20 cellular contexts compared by ENCODE assay signal in the genomic region with DNA sequence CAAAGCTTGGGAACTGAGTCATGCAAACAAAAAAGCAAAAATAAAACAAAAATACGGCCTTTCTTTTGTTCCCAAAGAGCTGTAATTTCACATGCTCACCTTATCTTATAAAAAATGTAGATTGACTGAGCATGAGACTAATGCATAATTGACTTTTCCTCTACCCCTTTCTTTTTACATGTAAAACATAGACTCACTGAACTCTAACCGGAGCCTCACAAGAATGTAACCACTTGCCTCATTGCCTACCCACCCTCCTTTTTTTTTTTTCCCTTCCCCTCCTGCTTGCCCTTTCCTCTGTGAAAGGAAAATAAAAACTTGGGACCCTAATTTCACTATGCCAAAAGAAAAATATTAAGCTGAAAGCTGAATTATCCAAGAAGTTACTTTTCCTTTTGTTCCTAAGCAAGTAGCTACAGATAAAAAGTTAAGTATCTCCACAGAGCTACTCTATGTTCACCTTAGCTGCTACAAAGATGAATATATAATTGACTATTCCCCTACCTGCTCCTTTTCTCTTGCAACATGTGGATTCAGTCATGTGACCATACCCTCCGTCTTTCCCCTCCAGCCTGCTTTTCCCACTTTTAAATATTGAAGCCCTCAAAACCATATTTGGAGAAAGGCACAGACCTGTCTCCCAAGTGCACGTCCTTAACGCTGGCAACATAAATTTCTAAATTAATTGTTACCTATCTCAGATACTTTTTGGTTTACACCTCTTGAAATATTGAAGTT. TPM values are rescaled to one million over a fixed set of nuclear protein-coding genes. Genes with fewer than 3 reads are reported as not detected.
DNase-seq lines count a peak whose midpoint lies in the region; ATAC-seq, FAIRE-seq and TF ChIP-seq lines count a peak whose summit lies in the region.
"Had no signal": no experiment of that assay in that cellular context is flagged by ENCODE, and none has a peak within 500 bp of the region (broad histone marks: within the 10 kb centered on the region; RNA-seq: fewer than 3 reads in every experiment).

No MANE protein-coding gene starts in this region.

- H3K4me1 Mint-ChIP-seq in nephron, result peaks cover 38% of the 10 kb centered on the region
- peaks cover 4 to 19% of the 10 kb centered on the region in 2 donors for H3K4me1 Mint-ChIP-seq in stimulated activated naive B cell treated with anti-CD40 and anti-IgM and Interleukin-4, amounts not matched to agents 10 μg/mL and 1 μg/mL and 100 μg/mL, for 72 hours
- H3K4me1 Mint-ChIP-seq: memory B cell had no signal

- ATAC-seq in K562 (no peak), HG02763 (IDR thresholded peaks at IDR 0.05; ENCODE audit: unreplicated experiment) (no peak)
- no peak for ATAC-seq in stimulated activated naive B cell treated with anti-CD40 and anti-IgM and Interleukin-4, amounts not matched to agents 10 μg/mL and 1 μg/mL and 100 μg/mL, for 72 hours (replicated peaks)
- ATAC-seq: CD8-positive, alpha-beta T cell; natural killer cell treated with Interleukin-12 subunit alpha and Interleukin-12 subunit beta and Interleukin-15 and Interleukin-18, amount 100 ng/mL, for 72 hours; Right ventricle myocardium inferior had no signal

- no peak for TF ChIP-seq POLR2A in K562 (conservative IDR thresholded peaks at IDR 0.05)

- H4K20me1 ChIP-seq in Karpas-422 (ENCODE audit: insufficient read depth, low read depth, low read length) (no peaks in the 10 kb centered on the region), K562 (replicated peaks; ENCODE audit: control insufficient read depth, insufficient read depth, low read length) (no peaks in the 10 kb centered on the region)

- BruUV-seq in K562 (replicated peaks; lab: Mats Ljungman, UMichigan), result no TSS peak

- H3K27me3 ChIP-seq in Karpas-422 (ENCODE audit: low read length), result no peaks in the 10 kb centered on the region
- H3K27me3 ChIP-seq in K562 (ENCODE audit: control insufficient read depth in 2 of 2, insufficient read depth in 2 of 2, low read length in 2 of 2), result no peaks in the 10 kb centered on the region
- H3K27me3 ChIP-seq in tibial artery, result no peaks in the 10 kb centered on the region

- DNase-seq in Karpas-422, result no peak
- no peak for DNase-seq in K562 (ENCODE audit: extremely low read depth in 1 of 4, low spot score in 3 of 4)
- DNase-seq in tibial artery, result no peak
- DNase-seq in stimulated activated naive B cell treated with anti-CD40 and anti-IgM and Interleukin-4, amounts not matched to agents 10 μg/mL and 1 μg/mL and 100 μg/mL, for 72 hours, result no peak
- no peak for DNase-seq in hippocampal formation (lab: John Stamatoyannopoulos, UW)
- DNase-seq: activated CD4-positive, alpha-beta T cell treated with anti-CD3 and anti-CD28 coated beads, Interleukin-2, amount 50 U/mL, for 1 hour; activated naive CD4-positive, alpha-beta T cell treated with anti-CD3 and anti-CD28 coated beads for 36 hours; anterior cingulate cortex; CD8-positive, alpha-beta T cell; kidney; NCI-H1436 treated with DMSO at 0.1 percent for 48 hours; NCI-H2171 treated with DMSO at 0.1 percent for 48 hours; NCI-H526 treated with DMSO at 0.1 percent for 48 hours; retina had no signal

- H3K27ac Mint-ChIP-seq in nephron, result peak overlapping the region; percentile 59 to 94 (median 83)
- no peak overlapping the region for H3K27ac Mint-ChIP-seq in stimulated activated naive B cell treated with anti-CD40 and anti-IgM and Interleukin-4, amounts not matched to agents 10 μg/mL and 1 μg/mL and 100 μg/mL, for 72 hours
- H3K27ac Mint-ChIP-seq: activated naive CD4-positive, alpha-beta T cell treated with anti-CD3 and anti-CD28 coated beads for 36 hours; CD8-positive, alpha-beta T cell; memory B cell; natural killer cell treated with Interleukin-12 subunit alpha and Interleukin-12 subunit beta and Interleukin-15 and Interleukin-18, amount 100 ng/mL, for 72 hours had no signal

- H3K9ac ChIP-seq in Karpas-422 (ENCODE audit: low read length) (0 out of 2 replicates have a peak overlapping the region, but pooled peaks have one; percentile 5), K562 (ENCODE audit: insufficient read depth in 1 of 2, low read depth in 2 of 2, low read length in 2 of 2) (no peak overlapping the region)

- TF ChIP-seq RAD21 in K562 (CRISPR knock-in tag; conservative IDR thresholded peaks at IDR 0.05 in 1 of 2, IDR thresholded peaks at IDR 0.05 in 1 of 2), result no peak

- no peak overlapping the region for H3K4me3 ChIP-seq in Karpas-422 (ENCODE audit: low read length)
- no peak overlapping the region for H3K4me3 ChIP-seq in K562
- H3K4me3 ChIP-seq in tibial artery, result peak overlapping the region in 1 of 2 donors; percentile 1

- no peaks in the 10 kb centered on the region for H3K79me2 ChIP-seq in Karpas-422 (ENCODE audit: low read length)
- H3K79me2 ChIP-seq in K562 (ENCODE audit: control insufficient read depth, insufficient read depth, low read length), result no peaks in the 10 kb centered on the region

- peak overlapping the region; percentile 32 for H3K27ac ChIP-seq in Karpas-422 (ENCODE audit: low read length)
- no peak overlapping the region for H3K27ac ChIP-seq in K562 (ENCODE audit: extremely low read depth, low read depth, low read length)
- H3K27ac ChIP-seq in tibial artery, result peak overlapping the region; percentile 29 to 57

- H2AFZ ChIP-seq in Karpas-422 (ENCODE audit: low read length) (0 out of 2 replicates have a peak overlapping the region, but pooled peaks have one; percentile 8), K562 (ENCODE audit: low read depth, low read length) (peak overlapping the region; percentile 74)

- H3K9me3 ChIP-seq in Karpas-422 (ENCODE audit: low read length) (no peaks in the 10 kb centered on the region), K562 (replicated peaks; ENCODE audit: control insufficient read depth, insufficient read depth, low read depth, low read length) (no peaks in the 10 kb centered on the region), tibial artery (no peaks in the 10 kb centered on the region)

- H3K4me2 ChIP-seq in Karpas-422 (ENCODE audit: low read depth, low read length, poor library complexity, severe bottlenecking), result no peak overlapping the region
- H3K4me2 ChIP-seq in K562 (ENCODE audit: insufficient read depth, low read length), result no peak overlapping the region

- no peak for TF ChIP-seq EP300 in K562 (IDR thresholded peaks at IDR 0.05; ENCODE audit: low read length)

- in situ Hi-C loops in K562 (cut with MboI), result no loop called here

- H3K9me1 ChIP-seq in K562 (ENCODE audit: control insufficient read depth, insufficient read depth, low read length), result no peaks in the 10 kb centered on the region

- TF ChIP-seq CTCF in K562 (IDR thresholded peaks at IDR 0.05 in 2 of 3, conservative IDR thresholded peaks at IDR 0.05 in 1 of 3; ENCODE audit: insufficient read depth in 2 of 3, low read depth in 1 of 3, low read length in 3 of 3), result no peak
- no peak for TF ChIP-seq CTCF in nephron (IDR thresholded peaks at IDR 0.05; ENCODE audit: unreplicated experiment in 3 of 3)
- no peak for TF ChIP-seq CTCF in tibial artery (IDR thresholded peaks at IDR 0.05)

- H3K9me3 Mint-ChIP-seq in nephron, result no peaks in the 10 kb centered on the region
- H3K9me3 Mint-ChIP-seq in stimulated activated naive B cell treated with anti-CD40 and anti-IgM and Interleukin-4, amounts not matched to agents 10 μg/mL and 1 μg/mL and 100 μg/mL, for 72 hours, result no peaks in the 10 kb centered on the region
- H3K9me3 Mint-ChIP-seq: activated naive CD4-positive, alpha-beta T cell treated with anti-CD3 and anti-CD28 coated beads for 36 hours; CD8-positive, alpha-beta T cell; memory B cell; natural killer cell treated with Interleukin-12 subunit alpha and Interleukin-12 subunit beta and Interleukin-15 and Interleukin-18, amount 100 ng/mL, for 72 hours had no signal

- intact Hi-C loops in K562 (cut with micrococcal nuclease), result loop anchor here (2.0 kb wide), 1 partner anchor 39 kb away; the partner anchor contains the start of gene WEE1
- intact Hi-C loops in tibial artery (cut with DNase I; ENCODE audit: low total_unique reads), result no loop called here

- POLR2A ChIA-PET in K562 (lab: Yijun Ruan, JAX), result interaction anchor here (0.7 to 1.9 kb wide), 5 partner anchors 37 to 91 kb away, joined by 3 to 10 read pairs (median 3); partner anchors contain the start of gene ZNF143

- H3K27me3 Mint-ChIP-seq in nephron (ENCODE audit: low read depth), result no peaks in the 10 kb centered on the region
- H3K27me3 Mint-ChIP-seq in stimulated activated naive B cell treated with anti-CD40 and anti-IgM and Interleukin-4, amounts not matched to agents 10 μg/mL and 1 μg/mL and 100 μg/mL, for 72 hours, result no peaks in the 10 kb centered on the region
- H3K27me3 Mint-ChIP-seq: memory B cell; natural killer cell treated with Interleukin-12 subunit alpha and Interleukin-12 subunit beta and Interleukin-15 and Interleukin-18, amount 100 ng/mL, for 72 hours had no signal

- WGBS in K562 (ENCODE audit: insufficient coverage, low coverage, missing lambda C conversion rate), result 62% methylated on average over 5 of the region's 5 CpGs

- H3K4me3 Mint-ChIP-seq in nephron, result peak overlapping the region in 1 of 3 experiments; percentile 6
- no peak overlapping the region for H3K4me3 Mint-ChIP-seq in stimulated activated naive B cell treated with anti-CD40 and anti-IgM and Interleukin-4, amounts not matched to agents 10 μg/mL and 1 μg/mL and 100 μg/mL, for 72 hours
- H3K4me3 Mint-ChIP-seq: activated naive CD4-positive, alpha-beta T cell treated with anti-CD3 and anti-CD28 coated beads for 36 hours; CD8-positive, alpha-beta T cell; memory B cell; natural killer cell treated with Interleukin-12 subunit alpha and Interleukin-12 subunit beta and Interleukin-15 and Interleukin-18, amount 100 ng/mL, for 72 hours had no signal

- no peaks in the 10 kb centered on the region; the same call in 1 of the 2 replicates for H3K36me3 ChIP-seq in Karpas-422 (ENCODE audit: insufficient read depth, low read length)
- H3K36me3 ChIP-seq in K562 (ENCODE audit: control insufficient read depth, insufficient read depth, low read length), result no peaks in the 10 kb centered on the region
- H3K36me3 ChIP-seq in tibial artery, result no peaks in the 10 kb centered on the region

- H3K4me1 ChIP-seq in Karpas-422 (ENCODE audit: low read length) (peaks cover 20% of the 10 kb centered on the region), K562 (replicated peaks in 1 of 2; ENCODE audit: control insufficient read depth in 2 of 2, insufficient read depth in 2 of 2, low read length in 2 of 2) (peaks cover 22 to 26% of the 10 kb centered on the region in 2 experiments; a peak in 4 of 5 replicates), tibial artery (peaks cover 0 to 47% (median 37%) of the 10 kb centered on the region in 4 donors)

- FAIRE-seq in K562 (lab: Jason Lieb, UNC), result no peak
- FAIRE-seq: HTR-8/SVneo, kidney had no signal

- H3K9me2 ChIP-seq in Karpas-422 (replicated peaks; ENCODE audit: insufficient read depth, low read length), result no peaks in the 10 kb centered on the region

- CTCF ChIA-PET in K562 (lab: Yijun Ruan, JAX; ENCODE audit: low intra/inter-chr PET ratio), result interaction anchor here (2.2 kb wide), 1 partner anchor 79 kb away, joined by 15 read pairs; no protein-coding TSS in a partner anchor

- H3K36me3 Mint-ChIP-seq in nephron (ENCODE audit: low read depth), result no peaks in the 10 kb centered on the region
- peaks cover 4 to 6% of the 10 kb centered on the region in 2 donors for H3K36me3 Mint-ChIP-seq in stimulated activated naive B cell treated with anti-CD40 and anti-IgM and Interleukin-4, amounts not matched to agents 10 μg/mL and 1 μg/mL and 100 μg/mL, for 72 hours
- H3K36me3 Mint-ChIP-seq: memory B cell; natural killer cell treated with Interleukin-12 subunit alpha and Interleukin-12 subunit beta and Interleukin-15 and Interleukin-18, amount 100 ng/mL, for 72 hours had no signal

RNA-seq across cellular contexts. Expression of gene WEE1, which starts 39.6 kb away (rescaled TPM):
- 74.0 and 107 TPM in 2 replicates for total RNA-seq in Karpas-422 (2014; rRNA removed; shearing (Covaris generic); ENCODE audit: low replicate concordance)
- total RNA-seq in K562 (2011; cell fraction: chromatin; rRNA removed; ENCODE audit: low replicate concordance), result 78.0 and 216 TPM in 2 replicates
- total RNA-seq in K562 (2011; cell fraction: nucleolus; rRNA removed), result 51.9 and 57.0 TPM in 2 replicates
- total RNA-seq in K562 (2011; cell fraction: nucleoplasm; rRNA removed), result 101 and 161 TPM in 2 replicates
- total RNA-seq in K562 (2014; rRNA removed) (62.9 and 66.8 TPM in 2 replicates), K562 (2014; rRNA removed; fragmentation: Illumina TruSeq; extraction: Trizol) (73.2 and 80.9 TPM in 2 replicates), K562 (2015; rRNA removed; fragmentation: Illumina TruSeq; extraction: Trizol) (61.6 and 67.4 TPM in 2 replicates), K562 (2021) (82.1 and 82.7 TPM in 2 replicates)
- polyA plus RNA-seq in K562 (2011; rRNA removed) (81.2 and 99.0 TPM in 2 replicates), K562 (2014; fragmentation: Illumina TruSeq; extraction: Trizol) (73.7 and 93.4 TPM in 2 replicates), K562 (2014; fragmentation: Nextera tagmentation; extraction: Ambion mirVana) (10 to 100 TPM; 21.9 to 30.6 TPM), K562 (2014; rRNA removed) (51.3 and 53.9 TPM in 2 replicates)
- polyA plus RNA-seq in K562 (2011; cell fraction: cytosol; rRNA removed), result 20.1 and 32.8 TPM in 2 replicates
- polyA plus RNA-seq in K562 (2011; cell fraction: nucleus; rRNA removed), result 77.6 and 91.0 TPM in 2 replicates
- 34.8 and 46.6 TPM in 2 replicates for polyA plus RNA-seq in K562 (2012)
- polyA minus RNA-seq in K562 (2011; rRNA and poly(A)+ RNA removed), result 121 and 129 TPM in 2 replicates
- 28.7 and 41.6 TPM in 2 replicates for polyA minus RNA-seq in K562 (2011; cell fraction: cytosol; rRNA and poly(A)+ RNA removed)
- polyA minus RNA-seq in K562 (2011; cell fraction: nucleus; rRNA and poly(A)+ RNA removed), result 75.3 and 97.9 TPM in 2 replicates
